In the genomic region with DNA sequence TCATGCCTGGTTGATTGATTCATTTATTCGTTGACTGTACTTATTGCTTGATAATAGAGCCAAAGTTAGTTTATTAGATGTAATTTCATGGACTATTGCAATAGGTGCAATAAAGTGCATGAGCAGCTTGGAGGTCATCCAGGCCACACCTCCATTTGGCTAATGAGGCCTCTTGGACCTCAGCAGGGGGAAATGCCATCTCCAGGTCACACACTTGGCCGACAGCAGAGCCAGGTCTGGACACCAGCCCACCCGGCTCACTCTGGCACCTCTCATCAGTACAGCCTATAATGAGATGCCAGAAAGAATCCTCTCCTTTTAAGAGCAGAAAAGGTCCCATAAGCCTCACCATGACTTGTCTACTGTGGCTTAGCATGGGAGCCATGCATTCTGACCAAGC, we compare ENCODE assay signal across 21 cellular contexts.
DNase-seq lines count a peak whose midpoint lies in the region; ATAC-seq and TF ChIP-seq lines count a peak whose summit lies in the region.
"Had no signal": no experiment of that assay in that cellular context is flagged by ENCODE, and none has a peak within 500 bp of the region (broad histone marks: within the 10 kb centered on the region; RNA-seq: fewer than 3 reads in every experiment).

No MANE protein-coding gene starts in this region.

- no peaks in the 10 kb centered on the region for H3K36me3 ChIP-seq in right atrium auricular region
- no peaks in the 10 kb centered on the region for H3K36me3 ChIP-seq in sigmoid colon
- H3K36me3 ChIP-seq in upper lobe of left lung: no peaks in the 10 kb centered on the region
- H3K36me3 ChIP-seq in naive thymus-derived CD4-positive, alpha-beta T cell (ENCODE audit: control insufficient read depth in 2 of 3, insufficient read depth in 3 of 3, low read length in 3 of 3): no peaks in the 10 kb centered on the region
- H3K36me3 ChIP-seq in mesenchymal stem cell (ENCODE audit: control insufficient read depth in 1 of 2, insufficient read depth in 2 of 2, low read depth in 1 of 2, low read length in 2 of 2): no peaks in the 10 kb centered on the region
- H3K36me3 ChIP-seq: lower lobe of right lung, suprapubic skin, WERI-Rb-1 had no signal

- H3K4me1 ChIP-seq in right atrium auricular region (peaks cover 0 to 30% of the 10 kb centered on the region in 2 donors), sigmoid colon (peaks cover 0 to 32% (median 32%) of the 10 kb centered on the region in 4 donors), upper lobe of left lung (peaks cover 11 to 28% (median 22%) of the 10 kb centered on the region in 4 donors), mesenchymal stem cell (ENCODE audit: control insufficient read depth, insufficient read depth, low read depth, low read length) (no peaks in the 10 kb centered on the region)
- H3K4me1 ChIP-seq in naive thymus-derived CD4-positive, alpha-beta T cell (ENCODE audit: control insufficient read depth in 2 of 2, insufficient read depth in 2 of 2, low read length in 2 of 2): no peaks in the 10 kb centered on the region
- H3K4me1 ChIP-seq: A549, parathyroid adenoma had no signal

- H4K91ac ChIP-seq in mesenchymal stem cell (ENCODE audit: low read length): no peak overlapping the region

- H2BK12ac ChIP-seq in mesenchymal stem cell (ENCODE audit: low read length in 2 of 2): no peak overlapping the region

- H3K18ac ChIP-seq in mesenchymal stem cell (ENCODE audit: low read depth in 1 of 2, low read length in 2 of 2): no peak overlapping the region

- no peaks in the 10 kb centered on the region for H3K79me1 ChIP-seq in mesenchymal stem cell (replicated peaks; ENCODE audit: low read length, poor library complexity, severe bottlenecking)

- H3K4ac ChIP-seq in mesenchymal stem cell (ENCODE audit: low read depth in 1 of 2, low read length in 2 of 2): no peak overlapping the region

- CTCF ChIA-PET in naive thymus-derived CD4-positive, alpha-beta T cell (lab: Charles Lee): no interaction called here

- H3K27me3 ChIP-seq in right atrium auricular region (no peaks in the 10 kb centered on the region), sigmoid colon (no peaks in the 10 kb centered on the region), upper lobe of left lung (no peaks in the 10 kb centered on the region), mesenchymal stem cell (ENCODE audit: control insufficient read depth in 1 of 2, insufficient read depth in 1 of 2, low read length in 2 of 2) (peaks cover 0 to 12% of the 10 kb centered on the region in 2 experiments)
- no peaks in the 10 kb centered on the region for H3K27me3 ChIP-seq in naive thymus-derived CD4-positive, alpha-beta T cell (ENCODE audit: control insufficient read depth in 2 of 2, insufficient read depth in 2 of 2, low read length in 2 of 2)
- H3K27me3 ChIP-seq: suprapubic skin had no signal

- no peak overlapping the region for H2AK5ac ChIP-seq in mesenchymal stem cell (ENCODE audit: low read length, severe bottlenecking)

- no peak overlapping the region for H2BK15ac ChIP-seq in mesenchymal stem cell (ENCODE audit: low read depth, poor library complexity, severe bottlenecking)

- ATAC-seq in upper lobe of left lung (ENCODE audit: low FRiP score in 2 of 2) (no peak), GM18907 (IDR thresholded peaks at IDR 0.05; ENCODE audit: unreplicated experiment) (no peak)
- no peak for ATAC-seq in naive thymus-derived CD4-positive, alpha-beta T cell
- ATAC-seq: A549; naive thymus-derived CD8-positive, alpha-beta T cell had no signal

- no peak overlapping the region for H3K4me3 Mint-ChIP-seq in naive thymus-derived CD4-positive, alpha-beta T cell
- H3K4me3 Mint-ChIP-seq: activated naive CD4-positive, alpha-beta T cell treated with anti-CD3 and anti-CD28 coated beads for 36 hours; dendritic cell treated with granulocyte-macrophage colony-stimulating factor and Interleukin-4, amounts not matched to agents 40 ng/mL and 50 ng/mL, for 4 days; naive thymus-derived CD8-positive, alpha-beta T cell; T-helper 1 cell treated with Interleukin-12 subunit alpha and Interleukin-12 subunit beta and Interleukin-4 antibody, amounts not matched to agents 30 μg/mL and 1 μg/mL, for 36 hours had no signal

- no peak overlapping the region for H3K9ac ChIP-seq in mesenchymal stem cell (ENCODE audit: low read length)
- H3K9ac ChIP-seq: parathyroid adenoma had no signal

- no peaks in the 10 kb centered on the region for H3K4me1 Mint-ChIP-seq in naive thymus-derived CD4-positive, alpha-beta T cell

- H3K27ac ChIP-seq in right atrium auricular region (peak overlapping the region; percentile 75 to 87), sigmoid colon (peak overlapping the region; percentile 70 to 82 (median 80)), upper lobe of left lung (no peak overlapping the region), mesenchymal stem cell (ENCODE audit: low read length, poor library complexity, severe bottlenecking) (no peak overlapping the region)
- no peak overlapping the region for H3K27ac ChIP-seq in naive thymus-derived CD4-positive, alpha-beta T cell (ENCODE audit: low read depth, low read length)
- H3K27ac ChIP-seq: A549, lower lobe of right lung, parathyroid adenoma, suprapubic skin, WERI-Rb-1 had no signal

- no peak overlapping the region for H2AFZ ChIP-seq in mesenchymal stem cell (ENCODE audit: low read depth, low read length)
- H2AFZ ChIP-seq: parathyroid adenoma had no signal

- H3K9me3 Mint-ChIP-seq in naive thymus-derived CD4-positive, alpha-beta T cell: peaks cover 0 to 4% (median 0%) of the 10 kb centered on the region in 11 donors
- H3K9me3 Mint-ChIP-seq: activated naive CD4-positive, alpha-beta T cell treated with anti-CD3 and anti-CD28 coated beads for 36 hours; dendritic cell treated with granulocyte-macrophage colony-stimulating factor and Interleukin-4, amounts not matched to agents 40 ng/mL and 50 ng/mL, for 4 days; naive thymus-derived CD8-positive, alpha-beta T cell; T-helper 1 cell treated with Interleukin-12 subunit alpha and Interleukin-12 subunit beta and Interleukin-4 antibody, amounts not matched to agents 30 μg/mL and 1 μg/mL, for 36 hours had no signal

- H3K4me3 ChIP-seq in right atrium auricular region (no peak overlapping the region), sigmoid colon (no peak overlapping the region), upper lobe of left lung (no peak overlapping the region), mesenchymal stem cell (ENCODE audit: insufficient read depth in 1 of 2, low read depth in 1 of 2, low read length in 2 of 2) (no peak overlapping the region)
- H3K4me3 ChIP-seq in naive thymus-derived CD4-positive, alpha-beta T cell (ENCODE audit: low read length): no peak overlapping the region
- H3K4me3 ChIP-seq: A549, lower lobe of right lung, suprapubic skin had no signal

- H4K8ac ChIP-seq in mesenchymal stem cell (ENCODE audit: low read length): no peak overlapping the region

- TF ChIP-seq EP300 in sigmoid colon (IDR thresholded peaks at IDR 0.05) (no peak), upper lobe of left lung (IDR thresholded peaks at IDR 0.05) (no peak)

- POLR2A ChIA-PET in naive thymus-derived CD4-positive, alpha-beta T cell (lab: Charles Lee): no interaction called here

- no peak overlapping the region for H3K14ac ChIP-seq in mesenchymal stem cell (ENCODE audit: low read length in 2 of 2)

- intact Hi-C loops in sigmoid colon (cut with DNase I): loop anchor here (2.0 kb wide), 1 partner anchor 17 kb away; no protein-coding TSS in a partner anchor
- intact Hi-C loops in naive thymus-derived CD4-positive, alpha-beta T cell (cut with micrococcal nuclease): no loop called here

- H3K36me3 Mint-ChIP-seq in naive thymus-derived CD4-positive, alpha-beta T cell: no peaks in the 10 kb centered on the region
- H3K36me3 Mint-ChIP-seq: naive thymus-derived CD8-positive, alpha-beta T cell had no signal

- no peak overlapping the region for H2BK120ac ChIP-seq in mesenchymal stem cell (ENCODE audit: low read depth, low read length)

- 32 to 64% methylated on average over 3 of the region's 3 CpGs for WGBS in sigmoid colon, 2 donors
- WGBS in upper lobe of left lung, 2 donors: 54 to 64% methylated on average over 2 to 3 of the region's 3 CpGs
- 91% methylated on average over 3 of the region's 3 CpGs for WGBS in mesenchymal stem cell

- DNase-seq in EH (ENCODE audit: low read depth) (peak; percentile 45), cerebellar cortex (ENCODE audit: low spot score) (peak; percentile 92), right atrium auricular region (ENCODE audit: low spot score) (no peak), sigmoid colon (peak; percentile 80), upper lobe of left lung (no peak), mesenchymal stem cell (no peak)
- DNase-seq in naive thymus-derived CD4-positive, alpha-beta T cell: no peak
- DNase-seq: activated CD4-positive, alpha-beta T cell treated with anti-CD3 and anti-CD28 coated beads, Interleukin-2, amount 50 U/mL, for 48 hours; activated naive CD4-positive, alpha-beta T cell treated with anti-CD3 and anti-CD28 coated beads for 36 hours; lower lobe of right lung; MM.1S; naive thymus-derived CD8-positive, alpha-beta T cell; NCI-H187 treated with DMSO at 0.1 percent for 48 hours; stimulated activated CD4-positive, alpha-beta T cell treated with anti-CD3 and anti-CD28 coated beads, Interleukin-12 subunit alpha, Interleukin-12 subunit beta, amount 100 ng/mL, for 4 hours; WERI-Rb-1 had no signal

- no peak overlapping the region for H3K4me2 ChIP-seq in mesenchymal stem cell (ENCODE audit: low read length, poor library complexity, severe bottlenecking)
- H3K4me2 ChIP-seq: A549 had no signal

- no peak overlapping the region for H3K23ac ChIP-seq in mesenchymal stem cell (ENCODE audit: low read length in 2 of 2)

- peaks cover 0 to 4% (median 0%) of the 10 kb centered on the region in 5 donors for H3K27me3 Mint-ChIP-seq in naive thymus-derived CD4-positive, alpha-beta T cell
- H3K27me3 Mint-ChIP-seq: dendritic cell treated with granulocyte-macrophage colony-stimulating factor and Interleukin-4, amounts not matched to agents 40 ng/mL and 50 ng/mL, for 4 days; naive thymus-derived CD8-positive, alpha-beta T cell had no signal

- H2BK5ac ChIP-seq in mesenchymal stem cell (ENCODE audit: low read depth, low read length, poor library complexity, severe bottlenecking): no peak overlapping the region

- H3K9me3 ChIP-seq in right atrium auricular region (no peaks in the 10 kb centered on the region), sigmoid colon (no peaks in the 10 kb centered on the region), upper lobe of left lung (no peaks in the 10 kb centered on the region), mesenchymal stem cell (ENCODE audit: control insufficient read depth, low read length) (no peaks in the 10 kb centered on the region)
- H3K9me3 ChIP-seq in naive thymus-derived CD4-positive, alpha-beta T cell (ENCODE audit: control insufficient read depth in 2 of 3, low read length in 3 of 3): no peaks in the 10 kb centered on the region
- H3K9me3 ChIP-seq: A549, lower lobe of right lung, suprapubic skin had no signal

- no peak overlapping the region for H3K27ac Mint-ChIP-seq in naive thymus-derived CD4-positive, alpha-beta T cell
- H3K27ac Mint-ChIP-seq: activated naive CD4-positive, alpha-beta T cell treated with anti-CD3 and anti-CD28 coated beads for 36 hours; naive thymus-derived CD8-positive, alpha-beta T cell; T-helper 1 cell treated with Interleukin-12 subunit alpha and Interleukin-12 subunit beta and Interleukin-4 antibody, amounts not matched to agents 30 μg/mL and 1 μg/mL, for 36 hours had no signal

- TF ChIP-seq POLR2A in sigmoid colon (IDR thresholded peaks at IDR 0.05) (no peak), upper lobe of left lung (IDR thresholded peaks at IDR 0.05) (no peak)

- TF ChIP-seq CTCF in right atrium auricular region (IDR thresholded peaks at IDR 0.05) (no peak), sigmoid colon (IDR thresholded peaks at IDR 0.05) (no peak), upper lobe of left lung (IDR thresholded peaks at IDR 0.05) (no peak)

Comparison
In these comparisons a context has a peak if more than half of its experiments do, and no peak if none do; other contexts are left out.
1. DNase-seq: peak in EH (single experiment), cerebellar cortex (single experiment) and sigmoid colon (single experiment); none in right atrium auricular region (single experiment), upper lobe of left lung (0 of 2), naive thymus-derived CD4-positive, alpha-beta T cell (0 of 9) and mesenchymal stem cell (single experiment).
2. H3K27ac ChIP-seq: peak in right atrium auricular region (2 of 2) and sigmoid colon (4 of 4); none in upper lobe of left lung (0 of 4), naive thymus-derived CD4-positive, alpha-beta T cell (single experiment) and mesenchymal stem cell (single experiment).